Comparison of ENCODE assay signal across 26 cellular contexts in genomic region chr4:36582214-36582613, GRCh38.
"Had no signal": no experiment of that assay in that cellular context is flagged by ENCODE, and none has a peak within 500 bp of the region (broad histone marks: within the 10 kb centered on the region; RNA-seq: fewer than 3 reads in every experiment).

No MANE protein-coding gene starts in this region.

- H3K4me3 ChIP-seq: coronary artery, dorsolateral prefrontal cortex, esophagus squamous epithelium, gastrocnemius medialis, heart right ventricle, left lung, lower lobe of right lung, mucosa of descending colon had no signal

- FAIRE-seq: colon, endometrium, islet of Langerhans, keratinocyte had no signal

- H3K36me3 Mint-ChIP-seq: mesothelial cell of epicardium; naive B cell; naive thymus-derived CD8-positive, alpha-beta T cell had no signal

- H3K27ac Mint-ChIP-seq: mesothelial cell of epicardium; naive B cell; naive thymus-derived CD8-positive, alpha-beta T cell had no signal

- H3K4me3 Mint-ChIP-seq: mesothelial cell of epicardium; naive B cell; naive thymus-derived CD8-positive, alpha-beta T cell had no signal

- DNase-seq: dermis blood vessel endothelial cell; dorsolateral prefrontal cortex; effector CD4-positive, alpha-beta T cell; effector memory CD4-positive, alpha-beta T cell; esophagus squamous epithelium; foreskin fibroblast; foreskin melanocyte; gastrocnemius medialis; glutamatergic neuron; head of caudate nucleus; heart right ventricle; hippocampal formation; left cardiac atrium; left lung; left ventricle myocardium superior; lower lobe of right lung; mesenchymal stem cell; mucosa of descending colon; naive B cell; naive thymus-derived CD8-positive, alpha-beta T cell had no signal

- H3K4me1 Mint-ChIP-seq: mesothelial cell of epicardium; naive B cell; naive thymus-derived CD8-positive, alpha-beta T cell had no signal

- H3K9me3 ChIP-seq: gastrocnemius medialis, lower lobe of right lung, mucosa of descending colon had no signal

- H3K4me1 ChIP-seq: esophagus squamous epithelium, gastrocnemius medialis, heart right ventricle, left lung, lower lobe of right lung had no signal

- H3K27me3 Mint-ChIP-seq: naive B cell; naive thymus-derived CD8-positive, alpha-beta T cell had no signal

- H3K36me3 ChIP-seq: esophagus squamous epithelium, gastrocnemius medialis, heart right ventricle, left lung, lower lobe of right lung had no signal

- H3K27ac ChIP-seq: coronary artery, esophagus squamous epithelium, gastrocnemius medialis, heart right ventricle, left lung, lower lobe of right lung had no signal

- H3K27me3 ChIP-seq: dorsolateral prefrontal cortex, esophagus squamous epithelium, gastrocnemius medialis, heart right ventricle, left lung had no signal
